ENCODE assay signal across 11 cellular contexts in the genomic region with DNA sequence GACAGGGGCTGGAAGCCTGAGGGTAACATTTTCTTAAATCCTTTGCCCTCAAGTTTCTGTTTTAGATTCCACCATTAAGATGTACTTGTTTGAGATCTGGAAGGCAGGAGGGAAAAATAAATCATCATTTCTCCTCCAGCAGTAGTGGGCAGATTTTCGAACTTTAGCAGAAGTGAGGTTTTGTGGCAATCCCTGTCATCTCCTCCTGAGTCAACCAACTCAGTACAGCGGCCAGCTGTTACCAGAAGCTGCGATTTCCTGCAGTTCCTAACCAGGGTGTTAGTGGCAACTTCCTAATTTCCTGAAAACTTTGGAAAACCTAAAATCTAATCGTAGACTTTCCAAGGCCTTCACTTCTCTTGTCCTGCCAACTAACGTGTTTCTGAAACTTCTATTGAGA.
DNase-seq lines count a peak whose midpoint lies in the region; ATAC-seq and TF ChIP-seq lines count a peak whose summit lies in the region.
"Had no signal": no experiment of that assay in that cellular context is flagged by ENCODE, and none has a peak within 500 bp of the region (broad histone marks: within the 10 kb centered on the region; RNA-seq: fewer than 3 reads in every experiment).

No MANE protein-coding gene starts in this region.

- no peaks in the 10 kb centered on the region for H3K9me3 ChIP-seq in H9 (ENCODE audit: control insufficient read depth, low read depth, low read length)
- H3K9me3 ChIP-seq: BLaER1 treated with 17β-estradiol and CSF1 and Interleukin-3, amounts not matched to agents 10 nM and 100 nM; mucosa of descending colon had no signal

- no peak overlapping the region for H4K91ac ChIP-seq in H9 (ENCODE audit: insufficient read length, low read depth, low read length)

- no peak overlapping the region for H3T11ph ChIP-seq in H9 (ENCODE audit: low read length)

- H2BK120ac ChIP-seq in H9 (ENCODE audit: low read depth, low read length, poor library complexity, severe bottlenecking): no peak overlapping the region

- H3K4me2 ChIP-seq in H9 (ENCODE audit: insufficient read depth, insufficient read length, low read length): no peak overlapping the region

- H2AK5ac ChIP-seq in H9 (ENCODE audit: insufficient read length, low read length): no peak overlapping the region

- DNase-seq in stimulated activated CD4-positive, alpha-beta T cell treated with anti-CD3 and anti-CD28 coated beads, Interleukin-1b, Interleukin-23, amount 100 ng/mL, for 48 hours: peak; percentile 21
- no peak for DNase-seq in stimulated activated CD4-positive, alpha-beta T cell treated with anti-CD3 and anti-CD28 coated beads, Interleukin-4, amount 100 ng/mL, for 4 hours
- DNase-seq in stimulated activated naive CD8-positive, alpha-beta T cell treated with anti-CD3 and anti-CD28 coated beads, Interleukin-15, amount 100 ng/mL, for 72 hours: no peak
- no peak for DNase-seq in NCI-H345 treated with DMSO at 0.1 percent for 48 hours (lab: John Stamatoyannopoulos, UW; ENCODE audit: unreplicated experiment)
- DNase-seq in H9: no peak
- no peak for DNase-seq in kidney tubule cell (ENCODE audit: low spot score)
- DNase-seq: mucosa of descending colon had no signal

- peak; percentile 57 for ATAC-seq in HG02981 (IDR thresholded peaks at IDR 0.05; ENCODE audit: unreplicated experiment)
- peak; percentile 95 for ATAC-seq in activated T-helper 17 cell treated with anti-CD3 and anti-CD28 coated beads, Interleukin-2, amount 50 U/mL, for 72 hours (replicated peaks)
- peak; percentile 58 for ATAC-seq in stimulated activated naive CD8-positive, alpha-beta T cell treated with anti-CD3 and anti-CD28 coated beads, Interleukin-15, amount 100 ng/mL, for 72 hours
- ATAC-seq: mucosa of descending colon had no signal

- no peak overlapping the region for H3K23ac ChIP-seq in H9 (ENCODE audit: insufficient read length, low read depth, low read length)

- no peak overlapping the region for H3K27ac ChIP-seq in H9 (ENCODE audit: insufficient read length, low read depth, low read length)
- H3K27ac ChIP-seq: cardiac muscle cell had no signal

- no peaks in the 10 kb centered on the region for H3K79me1 ChIP-seq in H9 (ENCODE audit: insufficient read depth, low read depth, low read length, poor library complexity, severe bottlenecking)

- H3K4me3 Mint-ChIP-seq in activated T-helper 17 cell treated with anti-CD3 and anti-CD28 coated beads, Interleukin-2, amount 50 U/mL, for 72 hours: peak overlapping the region; percentile 47
- no peak overlapping the region for H3K4me3 Mint-ChIP-seq in stimulated activated naive CD8-positive, alpha-beta T cell treated with anti-CD3 and anti-CD28 coated beads, Interleukin-15, amount 100 ng/mL, for 72 hours
- no peak overlapping the region for H3K4me3 Mint-ChIP-seq in H9

- no peak overlapping the region for H3K9ac ChIP-seq in H9 (ENCODE audit: extremely low read depth, insufficient read length, low read length)
- H3K9ac ChIP-seq: BLaER1 treated with 17β-estradiol and CSF1 and Interleukin-3, amounts not matched to agents 10 nM and 100 nM had no signal

- H4K20me1 ChIP-seq in H9 (ENCODE audit: control insufficient read depth, insufficient read depth, insufficient read length): no peaks in the 10 kb centered on the region
- H4K20me1 ChIP-seq: BLaER1 treated with 17β-estradiol and CSF1 and Interleukin-3, amounts not matched to agents 10 nM and 100 nM had no signal

- no peaks in the 10 kb centered on the region for H3K27me3 Mint-ChIP-seq in activated T-helper 17 cell treated with anti-CD3 and anti-CD28 coated beads, Interleukin-2, amount 50 U/mL, for 72 hours
- H3K27me3 Mint-ChIP-seq in stimulated activated naive CD8-positive, alpha-beta T cell treated with anti-CD3 and anti-CD28 coated beads, Interleukin-15, amount 100 ng/mL, for 72 hours: no peaks in the 10 kb centered on the region
- H3K27me3 Mint-ChIP-seq in H9 (ENCODE audit: low read depth): no peaks in the 10 kb centered on the region

- no CpG with 5 or more reads among the region's 5 CpGs for WGBS in H9 (ENCODE audit: extremely low coverage, insufficient read length, low lambda C conversion rate)

- no peak overlapping the region for H4K5ac ChIP-seq in H9 (ENCODE audit: insufficient read length, low read depth, low read length)

- no peaks in the 10 kb centered on the region for H3K36me3 Mint-ChIP-seq in activated T-helper 17 cell treated with anti-CD3 and anti-CD28 coated beads, Interleukin-2, amount 50 U/mL, for 72 hours (ENCODE audit: low read depth)
- no peaks in the 10 kb centered on the region for H3K36me3 Mint-ChIP-seq in H9 (ENCODE audit: insufficient read depth in 1 of 3, low read depth in 3 of 3)

- no peak overlapping the region for H2BK12ac ChIP-seq in H9 (ENCODE audit: insufficient read length, low read depth, low read length)

- no peak for TF ChIP-seq CTCF in H9 (conservative IDR thresholded peaks at IDR 0.05)

- peaks cover 24% of the 10 kb centered on the region for H3K4me1 Mint-ChIP-seq in activated T-helper 17 cell treated with anti-CD3 and anti-CD28 coated beads, Interleukin-2, amount 50 U/mL, for 72 hours
- H3K4me1 Mint-ChIP-seq in stimulated activated naive CD8-positive, alpha-beta T cell treated with anti-CD3 and anti-CD28 coated beads, Interleukin-15, amount 100 ng/mL, for 72 hours: peaks cover 7% of the 10 kb centered on the region
- H3K4me1 Mint-ChIP-seq in H9: no peaks in the 10 kb centered on the region

- H3K4me1 ChIP-seq in H9 (ENCODE audit: insufficient read depth, low read length): no peaks in the 10 kb centered on the region

- H2BK5ac ChIP-seq in H9 (ENCODE audit: insufficient read length, low read length): no peak overlapping the region

- H4K8ac ChIP-seq in H9 (replicated peaks; ENCODE audit: insufficient read length, low read depth, low read length): no peak overlapping the region

- H2AFZ ChIP-seq in H9 (ENCODE audit: low read length): no peak overlapping the region

- peaks cover 4% of the 10 kb centered on the region for H3K9me3 Mint-ChIP-seq in activated T-helper 17 cell treated with anti-CD3 and anti-CD28 coated beads, Interleukin-2, amount 50 U/mL, for 72 hours
- no peaks in the 10 kb centered on the region for H3K9me3 Mint-ChIP-seq in stimulated activated naive CD8-positive, alpha-beta T cell treated with anti-CD3 and anti-CD28 coated beads, Interleukin-15, amount 100 ng/mL, for 72 hours
- H3K9me3 Mint-ChIP-seq in H9: no peaks in the 10 kb centered on the region

- H3K14ac ChIP-seq in H9 (ENCODE audit: insufficient read depth, low read length): no peak overlapping the region

- no peaks in the 10 kb centered on the region for H3K27me3 ChIP-seq in H9 (ENCODE audit: insufficient read depth, low read length)
- H3K27me3 ChIP-seq: BLaER1 treated with 17β-estradiol and CSF1 and Interleukin-3, amounts not matched to agents 10 nM and 100 nM; cardiac muscle cell had no signal

- H3K23me2 ChIP-seq in H9 (ENCODE audit: insufficient read length, low read depth, low read length, poor library complexity, severe bottlenecking): no peaks in the 10 kb centered on the region

- no peak overlapping the region for H3K18ac ChIP-seq in H9 (ENCODE audit: insufficient read length, low read depth, low read length)

- H2BK20ac ChIP-seq in H9 (ENCODE audit: low read depth, low read length, poor library complexity, severe bottlenecking): no peak overlapping the region

- no peaks in the 10 kb centered on the region for H3K79me2 ChIP-seq in H9 (ENCODE audit: insufficient read depth, low read length)

- peak overlapping the region; percentile 42 for H3K27ac Mint-ChIP-seq in activated T-helper 17 cell treated with anti-CD3 and anti-CD28 coated beads, Interleukin-2, amount 50 U/mL, for 72 hours
- H3K27ac Mint-ChIP-seq in stimulated activated naive CD8-positive, alpha-beta T cell treated with anti-CD3 and anti-CD28 coated beads, Interleukin-15, amount 100 ng/mL, for 72 hours: no peak overlapping the region
- H3K27ac Mint-ChIP-seq in H9: 0 out of 7 replicates have a peak overlapping the region, but pooled peaks of 1 of the 3 experiments have one; percentile 51

- no peak overlapping the region for H3K56ac ChIP-seq in H9 (ENCODE audit: insufficient read length, low read depth, low read length)

- H2BK15ac ChIP-seq in H9 (ENCODE audit: low read depth, low read length): no peak overlapping the region

- no peak overlapping the region for H3K4ac ChIP-seq in H9 (ENCODE audit: low read depth, low read length)
